26 cellular contexts compared by ENCODE assay signal in the genomic region with DNA sequence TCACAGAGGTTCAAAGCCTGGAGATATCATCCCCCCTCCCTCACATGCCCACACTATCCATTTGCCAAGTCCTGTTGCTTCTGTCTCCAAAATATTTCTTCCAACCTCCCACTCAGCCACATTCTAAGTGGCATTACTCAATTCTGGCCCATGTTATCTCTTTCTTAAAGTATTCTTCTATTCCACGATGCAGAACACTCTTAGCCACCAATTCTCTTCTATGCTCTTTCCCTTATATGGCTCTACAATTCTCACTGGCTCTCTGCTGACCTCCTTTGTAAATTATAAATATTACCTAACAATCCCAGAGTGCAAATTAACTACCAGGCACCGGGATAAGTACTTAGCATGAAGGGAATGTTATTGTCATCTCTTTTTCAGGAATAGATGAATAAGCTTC.
"Had no signal": no experiment of that assay in that cellular context is flagged by ENCODE, and none has a peak within 500 bp of the region (broad histone marks: within the 10 kb centered on the region; RNA-seq: fewer than 3 reads in every experiment).

No MANE protein-coding gene starts in this region.

- H3K36me3 ChIP-seq: brain microvascular endothelial cell, colonic mucosa, esophagus muscularis mucosa, gastroesophageal sphincter, pancreas, thyroid gland, upper lobe of right lung had no signal

- FAIRE-seq: pancreas had no signal

- H3K9me3 ChIP-seq: colonic mucosa, esophagus muscularis mucosa, gastroesophageal sphincter, pancreas, thyroid gland, upper lobe of right lung had no signal

- H3K27me3 ChIP-seq: brain microvascular endothelial cell, colonic mucosa, esophagus muscularis mucosa, gastroesophageal sphincter, thyroid gland, upper lobe of right lung had no signal

- DNase-seq: activated CD4-positive, alpha-beta memory T cell treated with anti-CD3 and anti-CD28 coated beads for 36 hours; activated CD4-positive, alpha-beta T cell treated with anti-CD3 and anti-CD28 coated beads for 4 hours; activated CD4-positive, CD25-positive, alpha-beta regulatory T cell; activated effector memory CD4-positive, alpha-beta T cell treated with Interleukin-2 at 50 U/mL for 16 hours; activated naive CD4-positive, alpha-beta T cell treated with anti-CD3 and anti-CD28 coated beads, Interleukin-2, amount 50 U/mL, for 16 hours; activated naive CD8-positive, alpha-beta T cell treated with anti-CD3 and anti-CD28 coated beads, Interleukin-2, amount 50 U/mL, for 24 hours; activated T-cell treated with anti-CD3 and anti-CD28 coated beads, Interleukin-2, amount 50 U/mL, for 72 hours; anterior cingulate cortex; brain microvascular endothelial cell; central memory CD4-positive, alpha-beta T cell; colonic mucosa; head of caudate nucleus; hypothalamus; islet precursor cell; left cardiac atrium; mesenchymal stem cell; nephron progenitor cell; pancreas; right cardiac atrium; stimulated activated CD4-positive, alpha-beta T cell treated with anti-CD3 and anti-CD28 coated beads, Interleukin-12 subunit alpha, Interleukin-12 subunit beta, amount 100 ng/mL, for 4 hours; substantia nigra; T-helper 17 cell; thyroid gland; upper lobe of right lung had no signal

- H3K4me3 ChIP-seq: colonic mucosa, esophagus muscularis mucosa, gastroesophageal sphincter, pancreas, thyroid gland, upper lobe of right lung had no signal

- H3K27ac ChIP-seq: brain microvascular endothelial cell, colonic mucosa, esophagus muscularis mucosa, gastroesophageal sphincter, pancreas, thyroid gland, upper lobe of right lung had no signal

- H3K4me1 ChIP-seq: colonic mucosa, esophagus muscularis mucosa, gastroesophageal sphincter, pancreas, thyroid gland, upper lobe of right lung had no signal

- ATAC-seq: activated naive CD8-positive, alpha-beta T cell treated with anti-CD3 and anti-CD28 coated beads, Interleukin-2, amount 50 U/mL, for 24 hours; activated T-cell treated with anti-CD3 and anti-CD28 coated beads, Interleukin-2, amount 50 U/mL, for 72 hours; gastroesophageal sphincter; left cardiac atrium; pancreas; right cardiac atrium; T-helper 17 cell; upper lobe of right lung had no signal
